Comparison of ENCODE assay signal across 18 cellular contexts in the genomic region with DNA sequence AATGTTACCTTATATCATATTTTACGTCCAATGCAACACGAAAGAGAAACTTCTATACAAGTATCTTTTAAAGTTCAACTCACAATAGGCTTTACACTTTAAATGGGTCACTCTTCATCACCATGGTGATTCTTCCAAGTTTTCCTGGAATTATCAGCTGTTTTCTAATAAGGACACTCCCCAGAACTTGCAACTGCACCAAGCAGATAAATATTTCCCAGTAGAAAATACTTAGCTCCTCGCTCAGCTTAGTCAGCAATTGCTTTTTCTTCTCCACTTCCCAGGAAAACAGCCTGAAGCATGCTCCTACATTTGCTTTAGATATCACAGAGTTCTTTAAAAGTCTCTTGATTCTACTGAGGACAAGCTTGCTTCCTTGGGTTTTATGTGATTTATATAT. TPM values are rescaled to one million over a fixed set of nuclear protein-coding genes. Genes with fewer than 3 reads are reported as not detected.
DNase-seq lines count a peak whose midpoint lies in the region; ATAC-seq and TF ChIP-seq lines count a peak whose summit lies in the region.
"Had no signal": no experiment of that assay in that cellular context is flagged by ENCODE, and none has a peak within 500 bp of the region (broad histone marks: within the 10 kb centered on the region; RNA-seq: fewer than 3 reads in every experiment).

No MANE protein-coding gene starts in this region.

- ATAC-seq in heart left ventricle (peak; percentile 52 to 82 (median 60)), HG03469 (IDR thresholded peaks at IDR 0.05; ENCODE audit: unreplicated experiment) (no peak)
- ATAC-seq: activated CD4-positive, alpha-beta T cell treated with anti-CD3 and anti-CD28 coated beads for 36 hours had no signal

- H3K27me3 Mint-ChIP-seq in MCF 10A (ENCODE audit: insufficient read depth, unreplicated experiment) (no peaks in the 10 kb centered on the region), neural progenitor cell (ENCODE audit: insufficient read depth, low read depth) (peaks cover 4% of the 10 kb centered on the region)
- H3K27me3 Mint-ChIP-seq: activated CD4-positive, alpha-beta T cell treated with anti-CD3 and anti-CD28 coated beads for 36 hours; activated naive CD8-positive, alpha-beta T cell had no signal

- no peak for TF ChIP-seq POLR2A in breast epithelium (IDR thresholded peaks at IDR 0.05)
- TF ChIP-seq POLR2A in heart left ventricle (IDR thresholded peaks at IDR 0.05) = no peak
- TF ChIP-seq POLR2A in vagina (IDR thresholded peaks at IDR 0.05) = no peak

- CTCF ChIA-PET in MCF 10A (lab: Yijun Ruan, JAX) = interaction anchor here (0.6 kb wide), 2 partner anchors 96 to 301 kb away, joined by 3 read pairs; no protein-coding TSS in a partner anchor

- peak overlapping the region; percentile 30 for H2AFZ ChIP-seq in neural progenitor cell (replicated peaks)

- H3K4me3 Mint-ChIP-seq in MCF 10A (ENCODE audit: unreplicated experiment) = no peak overlapping the region
- H3K4me3 Mint-ChIP-seq in neural progenitor cell = no peak overlapping the region
- H3K4me3 Mint-ChIP-seq: activated CD4-positive, alpha-beta T cell treated with anti-CD3 and anti-CD28 coated beads for 36 hours; activated naive CD8-positive, alpha-beta T cell; T-helper 1 cell treated with Interleukin-12 subunit alpha and Interleukin-12 subunit beta and Interleukin-4 antibody, amounts not matched to agents 30 μg/mL and 1 μg/mL, for 36 hours had no signal

- H3K4me2 ChIP-seq in neural progenitor cell = no peak overlapping the region

- H3K79me2 ChIP-seq in neural progenitor cell (ENCODE audit: low read depth) = no peaks in the 10 kb centered on the region

- no peaks in the 10 kb centered on the region for H3K27me3 ChIP-seq in breast epithelium
- H3K27me3 ChIP-seq in heart left ventricle = no peaks in the 10 kb centered on the region
- no peaks in the 10 kb centered on the region for H3K27me3 ChIP-seq in neural progenitor cell
- H3K27me3 ChIP-seq in vagina = no peaks in the 10 kb centered on the region
- H3K27me3 ChIP-seq: upper lobe of left lung had no signal

- no peak overlapping the region for H3K27ac Mint-ChIP-seq in MCF 10A (ENCODE audit: low read depth, unreplicated experiment)
- H3K27ac Mint-ChIP-seq in neural progenitor cell = no peak overlapping the region
- H3K27ac Mint-ChIP-seq: activated CD4-positive, alpha-beta T cell treated with anti-CD3 and anti-CD28 coated beads for 36 hours; activated naive CD8-positive, alpha-beta T cell; progenitor cell of endocrine pancreas; T-helper 1 cell treated with Interleukin-12 subunit alpha and Interleukin-12 subunit beta and Interleukin-4 antibody, amounts not matched to agents 30 μg/mL and 1 μg/mL, for 36 hours had no signal

- no peaks in the 10 kb centered on the region for H3K36me3 Mint-ChIP-seq in MCF 10A (ENCODE audit: insufficient read depth, unreplicated experiment)
- H3K36me3 Mint-ChIP-seq in neural progenitor cell = no peaks in the 10 kb centered on the region
- H3K36me3 Mint-ChIP-seq: activated naive CD8-positive, alpha-beta T cell had no signal

- H3K9me3 ChIP-seq in breast epithelium = no peaks in the 10 kb centered on the region
- H3K9me3 ChIP-seq in heart left ventricle = peaks cover 0 to 6% (median 0%) of the 10 kb centered on the region in 12 donors
- no peaks in the 10 kb centered on the region for H3K9me3 ChIP-seq in neural progenitor cell (ENCODE audit: low read depth)
- no peaks in the 10 kb centered on the region for H3K9me3 ChIP-seq in vagina
- H3K9me3 ChIP-seq: upper lobe of left lung had no signal

- H3K36me3 ChIP-seq in breast epithelium (no peaks in the 10 kb centered on the region), heart left ventricle (no peaks in the 10 kb centered on the region), neural progenitor cell (no peaks in the 10 kb centered on the region), vagina (no peaks in the 10 kb centered on the region)
- H3K36me3 ChIP-seq: upper lobe of left lung had no signal

- H3K4me1 ChIP-seq in breast epithelium = no peaks in the 10 kb centered on the region
- peaks cover 0 to 45% (median 21%) of the 10 kb centered on the region in 12 donors for H3K4me1 ChIP-seq in heart left ventricle
- peaks cover 7% of the 10 kb centered on the region for H3K4me1 ChIP-seq in neural progenitor cell
- peaks cover 5% of the 10 kb centered on the region for H3K4me1 ChIP-seq in vagina

- TF ChIP-seq CTCF in breast epithelium (IDR thresholded peaks at IDR 0.05) (no peak), MCF 10A (IDR thresholded peaks at IDR 0.05; ENCODE audit: unreplicated experiment) (no peak), heart left ventricle (IDR thresholded peaks at IDR 0.05) (no peak), neural progenitor cell (IDR thresholded peaks at IDR 0.05) (no peak), vagina (IDR thresholded peaks at IDR 0.05) (no peak)

- H3K4me1 Mint-ChIP-seq in MCF 10A (ENCODE audit: insufficient read depth, unreplicated experiment) (no peaks in the 10 kb centered on the region), neural progenitor cell (peaks cover 21% of the 10 kb centered on the region)

- H3K9me3 Mint-ChIP-seq in MCF 10A (ENCODE audit: unreplicated experiment) (no peaks in the 10 kb centered on the region), neural progenitor cell (peaks cover 3% of the 10 kb centered on the region)

- intact Hi-C loops in breast epithelium (cut with DNase I; ENCODE audit: low total_unique reads) = no loop called here
- intact Hi-C loops in MCF 10A (cut with micrococcal nuclease) = no loop called here
- intact Hi-C loops in heart left ventricle (cut with DNase I) = no loop called here
- intact Hi-C loops in vagina (cut with DNase I) = no loop called here

- 63 to 80% (median 71%) methylated on average over 3 of the region's 3 CpGs for WGBS in heart left ventricle, 4 donors

- no peak for DNase-seq in breast epithelium (ENCODE audit: low spot score in 2 of 2)
- no peak for DNase-seq in MCF 10A (ENCODE audit: unreplicated experiment)
- no peak for DNase-seq in heart left ventricle
- no peak for DNase-seq in neural progenitor cell (ENCODE audit: low spot score)
- no peak for DNase-seq in vagina (ENCODE audit: extremely low spot score in 2 of 2)
- no peak for DNase-seq in activated CD4-positive, alpha-beta T cell treated with anti-CD3 and anti-CD28 coated beads for 1 hour
- no peak for DNase-seq in NCI-H1092 treated with DMSO at 0.1 percent for 48 hours (lab: John Stamatoyannopoulos, UW)
- DNase-seq: 8988T; activated CD4-positive, alpha-beta T cell treated with anti-CD3 and anti-CD28 coated beads for 36 hours; cerebellar nuclear complex; DND-41; NCI-H2029 treated with DMSO at 0.1 percent for 48 hours; NCI-H526 treated with DMSO at 0.1 percent for 48 hours; upper lobe of left lung had no signal

- POLR2A ChIA-PET in MCF 10A (lab: Yijun Ruan, JAX) = interaction anchor here (0.8 kb wide), 1 partner anchor 96 kb away, joined by 3 read pairs; no protein-coding TSS in a partner anchor

- H3K27ac ChIP-seq in breast epithelium (peak overlapping the region; percentile 43 to 53), heart left ventricle (peak overlapping the region in 9 of 12 donors; percentile 22 to 73 (median 50)), neural progenitor cell (no peak overlapping the region), vagina (peak overlapping the region; percentile 40)

- H3K9ac ChIP-seq in neural progenitor cell = no peak overlapping the region

- peak overlapping the region in 1 of 3 donors; percentile 10 for H3K4me3 ChIP-seq in breast epithelium
- H3K4me3 ChIP-seq in heart left ventricle = peak overlapping the region in 7 of 12 donors; percentile 0 to 20 (median 6)
- no peak overlapping the region for H3K4me3 ChIP-seq in neural progenitor cell
- H3K4me3 ChIP-seq in vagina = peak overlapping the region in 1 of 2 donors; percentile 7
- H3K4me3 ChIP-seq: upper lobe of left lung had no signal

- H3F3A ChIP-seq in neural progenitor cell (ENCODE audit: low read depth) = peaks cover 7% of the 10 kb centered on the region

- BruUV-seq in MCF 10A (replicated peaks; lab: Mats Ljungman, UMichigan) = no TSS peak

- H4K20me1 ChIP-seq in neural progenitor cell (ENCODE audit: low read depth) = no peaks in the 10 kb centered on the region

RNA-seq across cellular contexts. Expression of gene ADD3, which starts 25.7 kb away (rescaled TPM):
- total RNA-seq in breast epithelium (100 to 1,000 TPM; 208 to 458 (median 347) TPM), MCF 10A (2022) (11.2 and 14.5 TPM in 2 replicates), heart left ventricle (100 to 1,000 TPM in 5 of 9 donors, 10 to 100 TPM in 4; 47.9 to 659 (median 103) TPM), neural progenitor cell (ENCODE audit: low replicate concordance) (202 and 345 TPM in 2 replicates), vagina (114 TPM)
- 10 to 100 TPM; 28.8 to 51.8 TPM for polyA plus RNA-seq in heart left ventricle

RNA-seq across cellular contexts. Expression of gene XPNPEP1, which starts 58.8 kb away (rescaled TPM):
- total RNA-seq in breast epithelium = 10 to 100 TPM; 61.1 to 89.5 (median 89.0) TPM
- total RNA-seq in MCF 10A (2022) = 51.6 and 52.1 TPM in 2 replicates
- total RNA-seq in heart left ventricle = 10 to 100 TPM; 30.5 to 77.0 (median 48.9) TPM
- 10 to 100 TPM; 14.5 to 42.5 TPM for polyA plus RNA-seq in heart left ventricle
- 94.8 and 113 TPM in 2 replicates for total RNA-seq in neural progenitor cell (ENCODE audit: low replicate concordance)
- 90.4 TPM for total RNA-seq in vagina
